ENCODE assay signal across 8 cellular contexts in genomic region chr6:26123675-26124549, GRCh38.
DNase-seq lines count a peak whose midpoint lies in the region; ATAC-seq and TF ChIP-seq lines count a peak whose summit lies in the region.

No MANE protein-coding gene starts in this region.

- peak overlapping the region; percentile 100 for H3K27ac ChIP-seq in C4-2B

- ATAC-seq in GM19372 (IDR thresholded peaks at IDR 0.05; ENCODE audit: low read depth, unreplicated experiment) (peak; percentile 61), HG03521 (IDR thresholded peaks at IDR 0.05; ENCODE audit: unreplicated experiment) (peak; percentile 68)

- DNase-seq in NCI-H69 (lab: John Stamatoyannopoulos, UW) (peak; percentile 99), dedifferentiated amniotic fluid mesenchymal stem cell (ENCODE audit: extremely low spot score) (peak; percentile 99), left kidney (ENCODE audit: low read depth, low spot score) (peak; percentile 99)
- DNase-seq in activated CD4-positive, alpha-beta T cell treated with anti-CD3 and anti-CD28 coated beads, Interleukin-2, amount 50 U/mL, for 1 hour, result peak; percentile 62
- DNase-seq in stimulated activated CD4-positive, alpha-beta T cell treated with anti-CD3 and anti-CD28 coated beads, Interleukin-2, amount 100 ng/mL, for 24 hours, result peak; percentile 74 to 77

- no peak for TF ChIP-seq CTCF in C4-2B (conservative IDR thresholded peaks at IDR 0.05)

Comparison
In these comparisons a context has a peak if more than half of its experiments do, and no peak if none do; other contexts are left out.
1. Peak in every context shown above with its lines: DNase-seq, ATAC-seq and H3K27ac ChIP-seq.